Comparison of ENCODE assay signal across 19 cellular contexts in genomic region chr11:17012179-17012578, GRCh38. TPM values are rescaled to one million over a fixed set of nuclear protein-coding genes. Genes with fewer than 3 reads are reported as not detected.
A peak's percentile ranks its signal among the peaks of the same experiment; 100 is the strongest.
DNase-seq lines count a peak whose midpoint lies in the region; ATAC-seq and TF ChIP-seq lines count a peak whose summit lies in the region.
"Had no signal": no experiment of that assay in that cellular context is flagged by ENCODE, and none has a peak within 500 bp of the region (broad histone marks: within the 10 kb centered on the region; RNA-seq: fewer than 3 reads in every experiment).

No MANE protein-coding gene starts in this region.

- H3K4me1 Mint-ChIP-seq in glutamatergic neuron (ENCODE audit: low read depth, unreplicated experiment): peaks cover 5% of the 10 kb centered on the region
- H3K4me1 Mint-ChIP-seq in WTC11: peaks cover 10% of the 10 kb centered on the region

- POLR2A ChIA-PET in PC-9 (lab: Charles Lee; ENCODE audit: unreplicated experiment): interaction anchor here (0.6 to 1.3 kb wide), 2 partner anchors 30 to 192 kb away, joined by 3 to 5 read pairs; no protein-coding TSS in a partner anchor
- POLR2A ChIA-PET in WTC11 (lab: Charles Lee): interaction anchor here (0.7 kb wide), 1 partner anchor 25 kb away, joined by 3 read pairs; no protein-coding TSS in a partner anchor

- H3K4me1 ChIP-seq in ES-I3 (ENCODE audit: insufficient read depth, low read length): peaks cover 19% of the 10 kb centered on the region
- peaks cover 42% of the 10 kb centered on the region for H3K4me1 ChIP-seq in PC-9 (replicated peaks; ENCODE audit: insufficient read depth)
- H3K4me1 ChIP-seq in hepatocyte (ENCODE audit: insufficient read depth): peaks cover 9% of the 10 kb centered on the region
- H3K4me1 ChIP-seq in prostate gland (replicated peaks): no peaks in the 10 kb centered on the region

- H3K9me3 Mint-ChIP-seq in glutamatergic neuron (ENCODE audit: unreplicated experiment) (peaks cover 1% of the 10 kb centered on the region), WTC11 (no peaks in the 10 kb centered on the region)
- H3K9me3 Mint-ChIP-seq: activated CD4-positive, alpha-beta memory T cell treated with anti-CD3 and anti-CD28 coated beads for 36 hours; neural crest cell had no signal

- H3K27me3 ChIP-seq in PC-9 (ENCODE audit: insufficient read depth, low read depth) (no peaks in the 10 kb centered on the region), hepatocyte (peaks cover 2% of the 10 kb centered on the region), prostate gland (replicated peaks; ENCODE audit: insufficient read depth) (no peaks in the 10 kb centered on the region)

- TF ChIP-seq POLR2A in prostate gland (IDR thresholded peaks at IDR 0.05): no peak

- TF ChIP-seq CTCF in PC-9 (conservative IDR thresholded peaks at IDR 0.05): no peak
- TF ChIP-seq CTCF in hepatocyte (IDR thresholded peaks at IDR 0.05; ENCODE audit: poor library complexity): no peak
- no peak for TF ChIP-seq CTCF in glutamatergic neuron (IDR thresholded peaks at IDR 0.05; ENCODE audit: partially characterized antibody, unreplicated experiment)
- TF ChIP-seq CTCF in WTC11 (IDR thresholded peaks at IDR 0.05): no peak
- no peak for TF ChIP-seq CTCF in prostate gland (IDR thresholded peaks at IDR 0.05)

- CTCF ChIA-PET in PC-9 (lab: Charles Lee) (no interaction called here), WTC11 (lab: Charles Lee) (interaction anchor here (0.6 to 1.1 kb wide), 2 partner anchors 190 to 192 kb away, joined by 3 to 4 read pairs; no protein-coding TSS in a partner anchor)

- H3K27me3 Mint-ChIP-seq in glutamatergic neuron (ENCODE audit: unreplicated experiment): peaks cover 8% of the 10 kb centered on the region
- peaks cover 14% of the 10 kb centered on the region; the same call in 1 of the 2 replicates for H3K27me3 Mint-ChIP-seq in WTC11 (ENCODE audit: low read depth)

- BruUV-seq in PC-9 (replicated peaks; lab: Mats Ljungman, UMichigan): no TSS peak

- H3K4me2 ChIP-seq in PC-9 (peak overlapping the region; percentile 83), hepatocyte (peak overlapping the region; percentile 97)

- H3K4me3 Mint-ChIP-seq in glutamatergic neuron (ENCODE audit: unreplicated experiment) (no peak overlapping the region), WTC11 (no peak overlapping the region)
- H3K4me3 Mint-ChIP-seq: activated CD4-positive, alpha-beta memory T cell treated with anti-CD3 and anti-CD28 coated beads for 36 hours; activated naive CD8-positive, alpha-beta T cell; B cell; IgD-negative memory B cell; neural crest cell had no signal

- peak overlapping the region; percentile 82 for H3K27ac ChIP-seq in PC-9
- H3K27ac ChIP-seq in hepatocyte: peak overlapping the region; percentile 93
- H3K27ac ChIP-seq in prostate gland: no peak overlapping the region
- H3K27ac ChIP-seq: heart right ventricle, HL-60 had no signal

- no peak overlapping the region for H2AFZ ChIP-seq in PC-9
- H2AFZ ChIP-seq in hepatocyte: no peak overlapping the region

- H4K20me1 ChIP-seq in PC-9 (ENCODE audit: insufficient read depth): no peaks in the 10 kb centered on the region
- H4K20me1 ChIP-seq in hepatocyte (ENCODE audit: insufficient read depth, poor library complexity, severe bottlenecking): no peaks in the 10 kb centered on the region

- H3K9me2 ChIP-seq in PC-9 (ENCODE audit: insufficient read depth) (no peaks in the 10 kb centered on the region), hepatocyte (replicated peaks; ENCODE audit: insufficient read depth) (no peaks in the 10 kb centered on the region)

- peaks cover 4% of the 10 kb centered on the region for H3K36me3 Mint-ChIP-seq in glutamatergic neuron (ENCODE audit: unreplicated experiment)
- no peaks in the 10 kb centered on the region for H3K36me3 Mint-ChIP-seq in WTC11
- H3K36me3 Mint-ChIP-seq: IgD-negative memory B cell had no signal

- WGBS in hepatocyte (ENCODE audit: low lambda C conversion rate, missing lambda C conversion rate): 77% methylated on average over 6 of the region's 6 CpGs
- WGBS in prostate gland: 84% methylated on average over 6 of the region's 6 CpGs

- H3K9me3 ChIP-seq in ES-I3 (ENCODE audit: control insufficient read depth, insufficient read depth, low read length) (no peaks in the 10 kb centered on the region), PC-9 (ENCODE audit: insufficient read depth, low read depth) (no peaks in the 10 kb centered on the region), hepatocyte (ENCODE audit: low read depth) (no peaks in the 10 kb centered on the region), prostate gland (no peaks in the 10 kb centered on the region)
- H3K9me3 ChIP-seq: heart right ventricle had no signal

- H3K79me2 ChIP-seq in PC-9 (ENCODE audit: low read depth) (peaks cover 70% of the 10 kb centered on the region), hepatocyte (peaks cover 53% of the 10 kb centered on the region)

- ATAC-seq in WTC11: no peak

- H3K9ac ChIP-seq in ES-I3 (ENCODE audit: low read depth, low read length): peak overlapping the region; percentile 71; the same call in 1 of the 2 replicates

- H3K27ac Mint-ChIP-seq in glutamatergic neuron (ENCODE audit: unreplicated experiment) (no peak overlapping the region), WTC11 (no peak overlapping the region)
- H3K27ac Mint-ChIP-seq: activated CD4-positive, alpha-beta memory T cell treated with anti-CD3 and anti-CD28 coated beads for 36 hours; activated naive CD8-positive, alpha-beta T cell; B cell; IgD-negative memory B cell had no signal

- intact Hi-C loops in PC-9 (cut with micrococcal nuclease; ENCODE audit: unreplicated experiment) (no loop called here), prostate gland (cut with DNase I) (no loop called here)

- H3K36me3 ChIP-seq in ES-I3 (ENCODE audit: insufficient read depth, low read length): no peaks in the 10 kb centered on the region
- H3K36me3 ChIP-seq in PC-9 (ENCODE audit: low read depth): no peaks in the 10 kb centered on the region
- H3K36me3 ChIP-seq in hepatocyte (replicated peaks; ENCODE audit: insufficient read depth, low read depth): no peaks in the 10 kb centered on the region
- no peaks in the 10 kb centered on the region for H3K36me3 ChIP-seq in prostate gland
- H3K36me3 ChIP-seq: heart right ventricle had no signal

- H3K4me3 ChIP-seq in PC-9: peak overlapping the region; percentile 99; the same call in 1 of the 2 replicates
- no peak overlapping the region for H3K4me3 ChIP-seq in hepatocyte
- no peak overlapping the region for H3K4me3 ChIP-seq in prostate gland

- peaks cover 45% of the 10 kb centered on the region for H3F3A ChIP-seq in PC-9 (ENCODE audit: insufficient read depth, low read depth)

- DNase-seq in PC-9: peak in 1 of 2 experiments; percentile 32
- no peak for DNase-seq in hepatocyte (ENCODE audit: low spot score)
- DNase-seq in putamen (ENCODE audit: low spot score): peak; percentile 53
- no peak for DNase-seq in activated CD8-positive, alpha-beta memory T cell treated with anti-CD3 and anti-CD28 coated beads for 24 hours
- DNase-seq in glutamatergic neuron: no peak
- DNase-seq in WTC11 (ENCODE audit: low spot score): no peak
- DNase-seq in prostate gland (ENCODE audit: low spot score): no peak
- DNase-seq: activated CD4-positive, alpha-beta memory T cell treated with anti-CD3 and anti-CD28 coated beads for 36 hours; dorsolateral prefrontal cortex; H7; heart right ventricle; left ventricle myocardium superior; midbrain had no signal

TF ChIP-seq in WTC11, 78 proteins besides CTCF, POLR2A, EP300 and RAD21 (continues in another document):
- TF ChIP-seq CREB1 (CRISPR knock-in tag; IDR thresholded peaks at IDR 0.05) (no peak), TCF7 (CRISPR knock-in tag; IDR thresholded peaks at IDR 0.05; ENCODE audit: low read depth) (no peak), USF1 (CRISPR knock-in tag; IDR thresholded peaks at IDR 0.05) (no peak), SMAD4 (CRISPR knock-in tag; IDR thresholded peaks at IDR 0.05) (no peak), OVOL2 (CRISPR knock-in tag; IDR thresholded peaks at IDR 0.05; ENCODE audit: borderline replicate concordance) (no peak), AFF4 (CRISPR knock-in tag; IDR thresholded peaks at IDR 0.05; ENCODE audit: borderline replicate concordance) (no peak), ZNF121 (CRISPR knock-in tag; IDR thresholded peaks at IDR 0.05) (no peak)

RNA-seq across cellular contexts. Expression of gene PLEKHA7, which starts 2.0 kb away (rescaled TPM):
- 26.9 and 28.3 TPM in 2 replicates for total RNA-seq in PC-9 (2021)
- total RNA-seq in hepatocyte: 25.4 and 35.6 TPM in 2 replicates
- polyA plus RNA-seq in hepatocyte: 16.7 and 18.2 TPM in 2 replicates
- total RNA-seq in glutamatergic neuron (ENCODE audit: unreplicated experiment): 5.7 TPM
- total RNA-seq in WTC11 (2021): 13.0 to 16.2 TPM (median 15.3 TPM) in 3 replicates
- 10 to 100 TPM; 14.6 to 38.3 TPM for total RNA-seq in prostate gland

Comparison
In these comparisons a context has a peak if more than half of its experiments do, and no peak if none do; other contexts are left out.
1. H3K27ac ChIP-seq: peak in PC-9 (single experiment) and hepatocyte (single experiment); none in prostate gland (0 of 2).